Comparison of ENCODE assay signal across 8 cellular contexts in the genomic region with DNA sequence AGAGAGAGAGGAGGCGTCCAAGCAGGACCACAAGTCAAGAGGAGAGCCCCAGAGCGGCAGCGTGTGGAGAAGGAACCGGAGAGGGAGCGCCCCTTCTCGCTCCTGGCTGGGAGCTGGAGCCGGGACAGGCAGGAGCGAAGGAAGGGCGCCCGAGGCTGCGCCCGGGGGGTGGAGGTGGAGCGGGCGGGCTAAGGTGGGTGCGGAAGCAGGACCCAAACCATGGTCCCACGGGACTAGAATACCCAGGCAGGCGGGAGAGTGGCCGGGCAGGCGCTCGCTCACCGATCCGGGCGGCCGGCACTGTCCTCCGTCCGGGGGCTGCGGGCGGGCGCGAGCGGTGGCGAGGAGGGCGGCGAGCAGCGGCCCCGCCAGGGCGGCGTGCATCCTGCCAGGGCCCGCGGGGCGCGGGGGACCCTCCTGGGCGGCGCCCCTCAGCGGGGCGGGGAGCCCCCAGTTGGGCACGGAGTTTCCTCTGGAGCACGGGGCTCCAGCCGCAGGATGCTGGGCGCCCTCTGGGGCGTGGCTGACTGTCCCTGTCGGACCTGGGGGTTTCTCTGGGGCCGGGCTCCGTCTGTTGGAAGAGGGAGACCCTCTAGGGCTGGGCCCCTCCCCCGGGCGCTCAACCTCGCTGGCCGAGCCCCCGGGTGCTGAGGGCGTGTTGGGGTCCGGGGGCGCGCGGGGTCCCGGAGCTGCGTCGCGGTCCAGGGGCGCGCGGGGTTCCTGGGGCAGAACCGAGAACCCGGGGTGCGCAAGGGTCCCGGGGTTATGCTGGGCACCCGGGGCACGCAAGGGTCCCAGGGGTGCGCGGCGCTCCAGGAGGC. TPM values are rescaled to one million over a fixed set of nuclear protein-coding genes. Genes with fewer than 3 reads are reported as not detected.
A peak's percentile ranks its signal among the peaks of the same experiment; 100 is the strongest.
DNase-seq lines count a peak whose midpoint lies in the region; ATAC-seq and TF ChIP-seq lines count a peak whose summit lies in the region.

No MANE protein-coding gene starts in this region.

- POLR2A ChIA-PET in A673 (lab: Charles Lee; ENCODE audit: low non-redundant PET): interaction anchor here (0.5 kb wide), 1 partner anchor 259 kb away, joined by 6 read pairs; no protein-coding TSS in a partner anchor

- no peak overlapping the region for H3K27ac ChIP-seq in A673 (ENCODE audit: low read depth, low read length, poor library complexity, severe bottlenecking)

- H3K36me3 ChIP-seq in A673 (ENCODE audit: insufficient read depth, low read length, poor library complexity, severe bottlenecking): no peaks in the 10 kb centered on the region

- peak overlapping the region; percentile 39 for H3K4me3 ChIP-seq in A673 (ENCODE audit: low read depth, low read length, poor library complexity, severe bottlenecking)

- CTCF ChIA-PET in A673 (lab: Charles Lee): interaction anchor here (0.5 to 2.5 kb wide), 5 partner anchors 30 to 159 kb away, joined by 4 to 18 read pairs (median 5); no protein-coding TSS in a partner anchor

- DNase-seq in A673 (ENCODE audit: low spot score): no peak
- DNase-seq in HuH-7 (ENCODE audit: low spot score): peak; percentile 72
- peak; percentile 32 for DNase-seq in endothelial cell (ENCODE audit: low spot score)
- DNase-seq in naive B cell: no peak
- DNase-seq in effector CD4-positive, alpha-beta T cell: no peak
- DNase-seq in NCI-H2171 treated with DMSO at 0.1 percent for 48 hours (lab: John Stamatoyannopoulos, UW): no peak
- DNase-seq in T1000 (lab: John Stamatoyannopoulos, UW): no peak

- ATAC-seq in naive B cell (ENCODE audit: low read depth in 2 of 2) (no peak), HG03039 (IDR thresholded peaks at IDR 0.05; ENCODE audit: unreplicated experiment) (no peak)

- no TSS peak for BruUV-seq in A673 (replicated peaks; lab: Mats Ljungman, UMichigan)

- H3K4me1 Mint-ChIP-seq in endothelial cell (ENCODE audit: unreplicated experiment): peaks cover 7% of the 10 kb centered on the region
- H3K4me1 Mint-ChIP-seq in naive B cell: peaks cover 8 to 14% (median 11%) of the 10 kb centered on the region in 3 donors

- H3K4me3 Mint-ChIP-seq in endothelial cell (ENCODE audit: unreplicated experiment) (peak overlapping the region; percentile 90), naive B cell (peak overlapping the region; percentile 50 to 87 (median 78))

- TF ChIP-seq CTCF in A673 (conservative IDR thresholded peaks at IDR 0.05; ENCODE audit: low read depth, low read length) (no peak), endothelial cell (IDR thresholded peaks at IDR 0.05; ENCODE audit: unreplicated experiment) (no peak)

- H3K27me3 Mint-ChIP-seq in endothelial cell (ENCODE audit: unreplicated experiment) (peaks cover 20% of the 10 kb centered on the region), naive B cell (peaks cover 55 to 68% (median 63%) of the 10 kb centered on the region in 3 donors)

- intact Hi-C loops in A673 (cut with micrococcal nuclease; ENCODE audit: unreplicated experiment): loop anchor here (1.0 kb wide), 1 partner anchor 65 kb away; no protein-coding TSS in a partner anchor

- no peaks in the 10 kb centered on the region for H3K9me3 ChIP-seq in A673 (ENCODE audit: low read depth, low read length, poor library complexity, severe bottlenecking)

- peaks cover 74% of the 10 kb centered on the region for H3K27me3 ChIP-seq in A673 (replicated peaks; ENCODE audit: insufficient read depth, low read depth, low read length, poor library complexity)

- peaks cover 27% of the 10 kb centered on the region for H3K4me1 ChIP-seq in A673 (ENCODE audit: insufficient read depth, low read length, poor library complexity, severe bottlenecking)

- H3K36me3 Mint-ChIP-seq in endothelial cell (ENCODE audit: low read depth, unreplicated experiment) (no peaks in the 10 kb centered on the region), naive B cell (peaks cover 0 to 10% of the 10 kb centered on the region in 2 donors)

- H3K27ac Mint-ChIP-seq in endothelial cell (ENCODE audit: unreplicated experiment) (peak overlapping the region; percentile 39), naive B cell (peak overlapping the region in 2 of 6 donors; percentile 25 to 86)

- H3K9me3 Mint-ChIP-seq in endothelial cell (ENCODE audit: unreplicated experiment) (no peaks in the 10 kb centered on the region), naive B cell (peaks cover 0 to 2% (median 0%) of the 10 kb centered on the region in 7 donors)

RNA-seq across cellular contexts. Expression of gene TRABD2B, which starts 0.6 kb away (rescaled TPM):
- not detected in 2 replicates for total RNA-seq in A673 (2021)
- 1.0 TPM for total RNA-seq in endothelial cell (ENCODE audit: unreplicated experiment)
- not detected for polyA plus RNA-seq in naive B cell (ENCODE audit: low read depth in 6 of 6)

Comparison
In these comparisons a context has a peak if more than half of its experiments do, and no peak if none do; other contexts are left out.
1. DNase-seq: peak in HuH-7 (single experiment) and endothelial cell (single experiment); none in A673 (single experiment), naive B cell (single experiment), effector CD4-positive, alpha-beta T cell (single experiment), NCI-H2171 treated with DMSO at 0.1 percent for 48 hours (single experiment) and T1000 (single experiment).